ENCODE assay signal across 8 cellular contexts in the genomic region with DNA sequence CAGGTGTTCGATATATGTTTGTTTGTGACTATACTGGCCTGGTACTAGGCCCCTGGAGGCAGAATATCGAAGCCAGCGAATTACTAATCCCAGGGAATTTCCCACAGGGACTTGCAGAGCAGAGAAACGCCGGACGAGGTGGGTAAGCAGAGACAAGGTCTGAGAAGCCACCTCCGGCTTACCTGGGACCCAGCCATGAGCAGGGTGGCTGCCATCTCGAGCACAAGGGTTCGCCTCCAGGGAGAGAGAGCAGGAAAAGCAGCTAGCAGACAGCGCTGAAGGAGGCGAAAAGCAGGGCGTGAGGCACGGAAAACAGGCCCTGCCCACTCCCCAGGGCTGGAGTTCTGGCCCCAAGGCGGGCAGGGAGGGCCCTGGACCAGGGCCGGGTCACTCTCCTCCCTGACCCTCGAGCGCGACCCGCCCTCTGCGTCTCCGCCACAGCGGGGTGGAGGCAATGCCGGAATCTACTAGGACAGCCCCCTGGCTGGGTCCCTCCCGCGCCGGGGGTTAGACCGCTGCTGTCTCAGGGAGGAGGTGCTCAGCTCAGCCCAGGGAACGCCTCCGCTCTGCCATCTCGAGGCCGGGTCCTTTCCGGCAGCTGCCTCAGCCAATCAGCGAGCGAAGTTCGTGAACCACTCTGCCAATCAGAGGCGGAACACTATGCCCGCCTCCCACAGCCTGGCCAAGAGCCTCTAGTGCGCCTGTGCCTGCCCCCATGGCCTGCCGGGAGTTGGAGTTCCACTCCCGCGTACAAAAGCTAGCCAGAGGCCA. TPM values are rescaled to one million over a fixed set of nuclear protein-coding genes. Genes with fewer than 3 reads are reported as not detected.
DNase-seq lines count a peak whose midpoint lies in the region; ATAC-seq, FAIRE-seq and TF ChIP-seq lines count a peak whose summit lies in the region.

No MANE protein-coding gene starts in this region.

- TF ChIP-seq POLR2A in GM12892 (IDR thresholded peaks at IDR 0.05; ENCODE audit: low read depth, low read length) = peak; percentile 64
- TF ChIP-seq POLR2A in transverse colon (IDR thresholded peaks at IDR 0.05) = peak; percentile 89

- H3K27me3 ChIP-seq in trophoblast cell (ENCODE audit: insufficient read depth, low read length) (no peaks in the 10 kb centered on the region), transverse colon (no peaks in the 10 kb centered on the region)

- TF ChIP-seq EP300 in transverse colon (IDR thresholded peaks at IDR 0.05; ENCODE audit: low read depth) = no peak

- peaks cover 15% of the 10 kb centered on the region for H3K79me2 ChIP-seq in trophoblast cell (ENCODE audit: control insufficient read depth, insufficient read depth, low read length, poor library complexity)

- in situ Hi-C loops in transverse colon (cut with MboI; ENCODE audit: low pct_ligation_motif_present in 1 of 4, low pct_unique_long_range_greater_than_20kb in 1 of 4, low sequenced_read_pairs in 3 of 4) = no loop called here

- H3K4me1 ChIP-seq in trophoblast cell (ENCODE audit: control insufficient read depth in 1 of 2, insufficient read depth in 2 of 2, low read length in 2 of 2) = peaks cover 11 to 22% of the 10 kb centered on the region in 2 experiments
- H3K4me1 ChIP-seq in transverse colon = peaks cover 16 to 39% (median 37%) of the 10 kb centered on the region in 4 donors

- H4K8ac ChIP-seq in trophoblast cell (ENCODE audit: low read depth, low read length) = peak overlapping the region; percentile 94

- 1 to 4% (median 3%) methylated on average over 39 to 41 of the region's 41 CpGs for WGBS in adipose tissue, 3 donors
- WGBS in trophoblast cell (ENCODE audit: extremely low coverage, insufficient coverage, insufficient read length) = no CpG with 5 or more reads among the region's 41 CpGs
- 2% methylated on average over 35 of the region's 41 CpGs; no CpG with 5 or more reads in 1 of the 2 donors for WGBS in transverse colon (ENCODE audit: low coverage in 1 of 2), 2 donors

- H2AFZ ChIP-seq in trophoblast cell (ENCODE audit: insufficient read depth, low read length, poor library complexity) = peak overlapping the region; percentile 92

- H3K9me3 ChIP-seq in trophoblast cell (ENCODE audit: insufficient read depth, low read depth, low read length) (peaks cover 2% of the 10 kb centered on the region), transverse colon (peaks cover 12 to 22% of the 10 kb centered on the region in 2 donors)

- peak overlapping the region; percentile 98 for H4K91ac ChIP-seq in trophoblast cell (ENCODE audit: low read depth, low read length)

- peak overlapping the region; percentile 80 for H3K4ac ChIP-seq in trophoblast cell (ENCODE audit: low read depth, low read length)

- peak overlapping the region; percentile 94 for H3K14ac ChIP-seq in trophoblast cell (ENCODE audit: low read length)

- H3K4me2 ChIP-seq in trophoblast cell (ENCODE audit: low read length) = peak overlapping the region; percentile 71

- peak overlapping the region; percentile 97 for H2BK5ac ChIP-seq in trophoblast cell (ENCODE audit: low read depth, low read length, poor library complexity)

- H3K36me3 ChIP-seq in trophoblast cell (ENCODE audit: control insufficient read depth in 1 of 2, insufficient read depth in 2 of 2, low read length in 2 of 2) (peaks cover 7 to 13% of the 10 kb centered on the region in 2 experiments), transverse colon (peaks cover 1 to 36% (median 11%) of the 10 kb centered on the region in 4 donors)

- peak overlapping the region; percentile 95 for H3K9ac ChIP-seq in trophoblast cell (ENCODE audit: low read length)

- peaks cover 30% of the 10 kb centered on the region for H3K79me1 ChIP-seq in trophoblast cell (ENCODE audit: low read length)

- peak overlapping the region; percentile 90 for H4K12ac ChIP-seq in trophoblast cell (ENCODE audit: low read depth, low read length)

- TF ChIP-seq CTCF in transverse colon (IDR thresholded peaks at IDR 0.05) = no peak

- DNase-seq in GM12892 (ENCODE audit: insufficient read length) (peak; percentile 98), NCI-H1436 (lab: John Stamatoyannopoulos, UW) (peak; percentile 99), SW480 (ENCODE audit: low spot score) (peak; percentile 97), cardiac septum (ENCODE audit: low spot score) (peak; percentile 100), trophoblast cell (peak; percentile 99 to 100), transverse colon (peak; percentile 99)

- H2AK5ac ChIP-seq in trophoblast cell (ENCODE audit: low read length) = peak overlapping the region; percentile 7

- peak overlapping the region; percentile 57 for H3K27ac ChIP-seq in adipose tissue (ENCODE audit: low read depth, low read length)
- peak overlapping the region; percentile 93 for H3K27ac ChIP-seq in trophoblast cell (ENCODE audit: low read depth, low read length)
- H3K27ac ChIP-seq in transverse colon = peak overlapping the region; percentile 94 to 100 (median 98)

- H3K4me3 ChIP-seq in trophoblast cell (ENCODE audit: low read depth, low read length) (peak overlapping the region; percentile 75), transverse colon (peak overlapping the region; percentile 72 to 97 (median 84))

- peak overlapping the region; percentile 84 for H2BK120ac ChIP-seq in trophoblast cell (ENCODE audit: insufficient read depth, low read length, poor library complexity)

- intact Hi-C loops in cardiac septum (cut with DNase I) = loop anchor here (1.0 to 5.0 kb wide), 4 partner anchors 24 to 114 kb away; partner anchors contain the start of genes ASAP3 and HNRNPR
- intact Hi-C loops in transverse colon (cut with DNase I; ENCODE audit: low total_unique reads) = no loop called here

- peak; percentile 95 for FAIRE-seq in GM12892 (lab: Jason Lieb, UNC)

- peak overlapping the region; percentile 95 for H3K18ac ChIP-seq in trophoblast cell (ENCODE audit: low read length)

- H3K23ac ChIP-seq in trophoblast cell (ENCODE audit: low read length) = no peak overlapping the region

- ATAC-seq in HG02840 (IDR thresholded peaks at IDR 0.05; ENCODE audit: low FRiP score, unreplicated experiment) = peak; percentile 95

- no peak overlapping the region for H2BK12ac ChIP-seq in trophoblast cell (ENCODE audit: low read length)

RNA-seq across cellular contexts. Expression of gene ZNF436, which starts 1.7 kb away (rescaled TPM):
- 2.3 TPM for polyA plus RNA-seq in GM12892 (2012; ENCODE audit: missing spikeins)
- 10 to 100 TPM in 1 of 3 donors, 1 to 10 TPM in 2; 5.6 to 14.4 (median 7.4) TPM for polyA plus RNA-seq in adipose tissue
- 19.8 TPM for total RNA-seq in cardiac septum
- polyA plus RNA-seq in trophoblast cell (2013) = 11.8 and 11.9 TPM in 2 replicates
- 100 to 1,000 TPM in 1 of 4 donors, 10 to 100 TPM in 3; 12.5 to 125 (median 12.9) TPM for total RNA-seq in transverse colon

RNA-seq across cellular contexts. Expression of gene HNRNPR, which starts 23.9 kb away (rescaled TPM):
- 129 TPM for polyA plus RNA-seq in GM12892 (2012; ENCODE audit: missing spikeins)
- 100 to 1,000 TPM in 1 of 3 donors, 10 to 100 TPM in 2; 26.2 to 101 (median 63.8) TPM for polyA plus RNA-seq in adipose tissue
- total RNA-seq in cardiac septum = 67.3 TPM
- 169 and 175 TPM in 2 replicates for polyA plus RNA-seq in trophoblast cell (2013)
- total RNA-seq in transverse colon = 100 to 1,000 TPM in 1 of 4 donors, 10 to 100 TPM in 3; 13.5 to 120 (median 60.8) TPM

RNA-seq across cellular contexts. Expression of gene TCEA3, which starts 56.6 kb away (rescaled TPM):
- polyA plus RNA-seq in GM12892 (2012; ENCODE audit: missing spikeins) = not detected
- 10 to 100 TPM; 10.9 to 77.7 (median 19.1) TPM for polyA plus RNA-seq in adipose tissue
- total RNA-seq in cardiac septum = 46.0 TPM
- polyA plus RNA-seq in trophoblast cell (2013) = 0.56 and 0.59 TPM in 2 replicates
- 100 to 1,000 TPM; 137 to 761 (median 198) TPM for total RNA-seq in transverse colon

Comparison
In these comparisons a context has a peak if more than half of its experiments do, and no peak if none do; other contexts are left out.
1. Peak in every context shown above with its lines: DNase-seq, ATAC-seq, H3K4me3 ChIP-seq and H3K27ac ChIP-seq.